Comparison of ENCODE assay signal across 10 cellular contexts in the genomic region with DNA sequence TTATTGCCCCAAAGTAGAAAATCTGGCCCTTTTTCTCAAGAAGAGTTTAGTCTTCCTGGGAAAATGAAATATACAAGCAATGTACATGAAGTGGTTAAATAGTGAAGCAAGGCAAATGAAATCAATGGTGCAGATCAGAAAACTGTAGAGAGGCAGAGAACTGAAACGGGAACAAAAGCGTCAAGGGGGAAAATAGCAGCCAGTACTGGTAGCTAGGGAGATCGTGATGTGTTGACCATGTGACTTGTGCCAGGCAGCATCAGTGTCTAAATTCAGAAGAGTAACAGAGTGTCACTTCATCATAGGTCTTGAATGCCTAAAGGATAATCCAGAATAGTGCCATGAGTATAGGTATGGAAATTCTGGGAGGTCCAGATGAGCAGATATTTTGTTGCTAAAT.
DNase-seq lines count a peak whose midpoint lies in the region; ATAC-seq and TF ChIP-seq lines count a peak whose summit lies in the region.
"Had no signal": no experiment of that assay in that cellular context is flagged by ENCODE, and none has a peak within 500 bp of the region (broad histone marks: within the 10 kb centered on the region; RNA-seq: fewer than 3 reads in every experiment).

No MANE protein-coding gene starts in this region.

- H3K18ac ChIP-seq in IMR-90 (ENCODE audit: low read depth, low read length), result no peak overlapping the region

- H3K36me3 Mint-ChIP-seq in CD14-positive monocyte (no peaks in the 10 kb centered on the region), Calu3 (ENCODE audit: insufficient read depth, unreplicated experiment) (no peaks in the 10 kb centered on the region)

- no peak overlapping the region for H4K91ac ChIP-seq in IMR-90 (ENCODE audit: insufficient read depth, low read depth, low read length)

- DNase-seq in GM13977 (ENCODE audit: low spot score), result peak; percentile 3
- no peak for DNase-seq in IMR-90
- no peak for DNase-seq in MG63
- no peak for DNase-seq in SHP77 (lab: John Stamatoyannopoulos, UW)
- no peak for DNase-seq in CD14-positive monocyte (ENCODE audit: low spot score)
- DNase-seq in Calu3, result no peak
- DNase-seq: AML-193, body of pancreas had no signal

- no peak overlapping the region for H2AFZ ChIP-seq in IMR-90 (replicated peaks; ENCODE audit: low read length, poor library complexity)

- no peak for TF ChIP-seq RAD21 in IMR-90 (IDR thresholded peaks at IDR 0.05; ENCODE audit: low read length)

- no peak overlapping the region for H2BK5ac ChIP-seq in IMR-90 (ENCODE audit: low read depth, low read length, poor library complexity, severe bottlenecking)

- no peak overlapping the region for H3K27ac ChIP-seq in IMR-90 (ENCODE audit: insufficient read depth, low read length)
- H3K27ac ChIP-seq: body of pancreas had no signal

- no peak overlapping the region for H3K4ac ChIP-seq in IMR-90 (ENCODE audit: low read depth, low read length)

- no peak overlapping the region for H4K5ac ChIP-seq in IMR-90 (ENCODE audit: low read depth, low read length)

- no peak overlapping the region for H3K4me3 Mint-ChIP-seq in CD14-positive monocyte
- H3K4me3 Mint-ChIP-seq in Calu3 (ENCODE audit: low read depth, unreplicated experiment), result no peak overlapping the region

- ATAC-seq in GM19438 (IDR thresholded peaks at IDR 0.05; ENCODE audit: low read depth, unreplicated experiment) (peak; percentile 40), HG02938 (IDR thresholded peaks at IDR 0.05; ENCODE audit: unreplicated experiment) (peak; percentile 80), IMR-90 (ENCODE audit: low read depth) (no peak)
- ATAC-seq: body of pancreas had no signal

- no peaks in the 10 kb centered on the region for H3K79me1 ChIP-seq in IMR-90 (ENCODE audit: low read depth in 1 of 2, low read length in 2 of 2)

- TF ChIP-seq CTCF in GM13977 (IDR thresholded peaks at IDR 0.05; ENCODE audit: extremely low read depth, insufficient read depth, missing control alignments) (no peak), IMR-90 (conservative IDR thresholded peaks at IDR 0.05; ENCODE audit: low read depth, low read length) (no peak), CD14-positive monocyte (IDR thresholded peaks at IDR 0.05) (no peak), Calu3 (IDR thresholded peaks at IDR 0.05; ENCODE audit: unreplicated experiment) (no peak)

- CTCF ChIA-PET in IMR-90 (lab: Yijun Ruan, JAX), result no interaction called here
- CTCF ChIA-PET in Calu3 (lab: Charles Lee), result no interaction called here

- no peaks in the 10 kb centered on the region for H3K9me3 Mint-ChIP-seq in CD14-positive monocyte
- H3K9me3 Mint-ChIP-seq in Calu3 (ENCODE audit: low read depth, unreplicated experiment), result no peaks in the 10 kb centered on the region

- H3K27ac Mint-ChIP-seq in CD14-positive monocyte (no peak overlapping the region), Calu3 (ENCODE audit: unreplicated experiment) (no peak overlapping the region)

- no peaks in the 10 kb centered on the region for H3K36me3 ChIP-seq in IMR-90 (ENCODE audit: control insufficient read depth, insufficient read depth, low read length)
- H3K36me3 ChIP-seq in MG63, result no peaks in the 10 kb centered on the region

- H3K4me1 Mint-ChIP-seq in CD14-positive monocyte (no peaks in the 10 kb centered on the region), Calu3 (ENCODE audit: low read depth, unreplicated experiment) (peaks cover 20% of the 10 kb centered on the region)

- no peak for TF ChIP-seq POLR2A in IMR-90 (IDR thresholded peaks at IDR 0.05; ENCODE audit: low read depth, low read length)

- no peak overlapping the region for H3K9ac ChIP-seq in IMR-90 (ENCODE audit: low read depth, low read length)

- H2AK5ac ChIP-seq in IMR-90 (ENCODE audit: low read depth, low read length), result peak overlapping the region; percentile 51; the same call in 1 of the 2 replicates

- dilution Hi-C loops in IMR-90 (cut with HindIII; ENCODE audit: low sequenced_read_pairs, unreplicated experiment), result no loop called here

- H3K27me3 Mint-ChIP-seq in CD14-positive monocyte (ENCODE audit: low read depth in 3 of 3) (peaks cover 0 to 2% (median 0%) of the 10 kb centered on the region in 3 donors), Calu3 (ENCODE audit: unreplicated experiment) (no peaks in the 10 kb centered on the region)

- no peaks in the 10 kb centered on the region for H4K20me1 ChIP-seq in IMR-90 (ENCODE audit: insufficient read depth, low read length)

- POLR2A ChIA-PET in IMR-90 (lab: Charles Lee; ENCODE audit: unreplicated experiment), result no interaction called here

- no peak overlapping the region for H3K4me2 ChIP-seq in IMR-90 (ENCODE audit: low read depth, low read length)

- H3K4me1 ChIP-seq in IMR-90 (ENCODE audit: control insufficient read depth, insufficient read depth, low read length), result peaks cover 13% of the 10 kb centered on the region
- H3K4me1 ChIP-seq: body of pancreas had no signal

- H3K9me1 ChIP-seq in IMR-90 (ENCODE audit: insufficient read depth, low read length), result peaks cover 8% of the 10 kb centered on the region

- intact Hi-C loops in IMR-90 (cut with micrococcal nuclease), result no loop called here
- intact Hi-C loops in CD14-positive monocyte (cut with micrococcal nuclease), result no loop called here
- intact Hi-C loops in Calu3 (cut with micrococcal nuclease; ENCODE audit: unreplicated experiment), result no loop called here

- H3K9me3 ChIP-seq in IMR-90 (ENCODE audit: control insufficient read depth, insufficient read depth, low read length), result no peaks in the 10 kb centered on the region
- no peaks in the 10 kb centered on the region for H3K9me3 ChIP-seq in MG63
- H3K9me3 ChIP-seq: body of pancreas had no signal

- peak overlapping the region; percentile 24; the same call in 1 of the 2 replicates for H2BK20ac ChIP-seq in IMR-90 (ENCODE audit: low read depth, low read length)

- peak overlapping the region; percentile 70; the same call in 1 of the 3 replicates for H2BK15ac ChIP-seq in IMR-90 (ENCODE audit: low read depth, low read length)

- BruUV-seq in IMR-90 (replicated peaks; lab: Mats Ljungman, UMichigan), result no TSS peak
- BruUV-seq in Calu3 (replicated peaks; lab: Mats Ljungman, UMichigan), result no TSS peak

- WGBS in IMR-90 (ENCODE audit: extremely low coverage in 2 of 2, insufficient read length in 1 of 2), 2 experiments, result 83% methylated on average over 2 of the region's 3 CpGs; no CpG with 5 or more reads in 1 of the 2 experiments

- in situ Hi-C loops in GM13977 (cut with MboI; ENCODE audit: low pct_unique_long_range_greater_than_20kb, low sequenced_read_pairs, unreplicated experiment) (no loop called here), IMR-90 (cut with MboI; ENCODE audit: low sequenced_read_pairs) (no loop called here)

- H3K56ac ChIP-seq in IMR-90 (ENCODE audit: extremely low read depth, insufficient read depth, low read length), result no peak overlapping the region

- H3K14ac ChIP-seq in IMR-90 (replicated peaks; ENCODE audit: low read depth, low read length), result no peak overlapping the region

- no peak overlapping the region for H2BK120ac ChIP-seq in IMR-90 (ENCODE audit: low read depth, low read length)

- H3K23ac ChIP-seq in IMR-90 (ENCODE audit: low read depth, low read length), result no peak overlapping the region

- no peak overlapping the region for H4K8ac ChIP-seq in IMR-90 (ENCODE audit: low read depth in 2 of 2, low read length in 2 of 2)

- H2AK9ac ChIP-seq in IMR-90 (replicated peaks; ENCODE audit: low read depth, low read length, poor library complexity), result no peak overlapping the region

- no peak overlapping the region for H3K4me3 ChIP-seq in IMR-90 (ENCODE audit: insufficient read depth, low read depth, low read length)
- H3K4me3 ChIP-seq in MG63, result no peak overlapping the region
- H3K4me3 ChIP-seq: body of pancreas had no signal

- no peaks in the 10 kb centered on the region for H3K27me3 ChIP-seq in IMR-90 (ENCODE audit: control insufficient read depth, insufficient read depth, low read length)
- no peaks in the 10 kb centered on the region for H3K27me3 ChIP-seq in MG63
- H3K27me3 ChIP-seq: body of pancreas had no signal

TF ChIP-seq in IMR-90, 13 proteins besides CTCF, POLR2A, EP300 and RAD21:
- TF ChIP-seq SMC3 (IDR thresholded peaks at IDR 0.05; ENCODE audit: low read depth, low read length) (no peak), MAZ (IDR thresholded peaks at IDR 0.05; ENCODE audit: borderline replicate concordance, low read depth, low read length) (no peak)
- TF ChIP-seq, protein P1, sequence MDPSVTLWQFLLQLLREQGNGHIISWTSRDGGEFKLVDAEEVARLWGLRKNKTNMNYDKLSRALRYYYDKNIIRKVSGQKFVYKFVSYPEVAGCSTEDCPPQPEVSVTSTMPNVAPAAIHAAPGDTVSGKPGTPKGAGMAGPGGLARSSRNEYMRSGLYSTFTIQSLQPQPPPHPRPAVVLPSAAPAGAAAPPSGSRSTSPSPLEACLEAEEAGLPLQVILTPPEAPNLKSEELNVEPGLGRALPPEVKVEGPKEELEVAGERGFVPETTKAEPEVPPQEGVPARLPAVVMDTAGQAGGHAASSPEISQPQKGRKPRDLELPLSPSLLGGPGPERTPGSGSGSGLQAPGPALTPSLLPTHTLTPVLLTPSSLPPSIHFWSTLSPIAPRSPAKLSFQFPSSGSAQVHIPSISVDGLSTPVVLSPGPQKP (IDR thresholded peaks at IDR 0.05; ENCODE audit: borderline replicate concordance, low read depth, low read length), result no peak
